In the genomic region with DNA sequence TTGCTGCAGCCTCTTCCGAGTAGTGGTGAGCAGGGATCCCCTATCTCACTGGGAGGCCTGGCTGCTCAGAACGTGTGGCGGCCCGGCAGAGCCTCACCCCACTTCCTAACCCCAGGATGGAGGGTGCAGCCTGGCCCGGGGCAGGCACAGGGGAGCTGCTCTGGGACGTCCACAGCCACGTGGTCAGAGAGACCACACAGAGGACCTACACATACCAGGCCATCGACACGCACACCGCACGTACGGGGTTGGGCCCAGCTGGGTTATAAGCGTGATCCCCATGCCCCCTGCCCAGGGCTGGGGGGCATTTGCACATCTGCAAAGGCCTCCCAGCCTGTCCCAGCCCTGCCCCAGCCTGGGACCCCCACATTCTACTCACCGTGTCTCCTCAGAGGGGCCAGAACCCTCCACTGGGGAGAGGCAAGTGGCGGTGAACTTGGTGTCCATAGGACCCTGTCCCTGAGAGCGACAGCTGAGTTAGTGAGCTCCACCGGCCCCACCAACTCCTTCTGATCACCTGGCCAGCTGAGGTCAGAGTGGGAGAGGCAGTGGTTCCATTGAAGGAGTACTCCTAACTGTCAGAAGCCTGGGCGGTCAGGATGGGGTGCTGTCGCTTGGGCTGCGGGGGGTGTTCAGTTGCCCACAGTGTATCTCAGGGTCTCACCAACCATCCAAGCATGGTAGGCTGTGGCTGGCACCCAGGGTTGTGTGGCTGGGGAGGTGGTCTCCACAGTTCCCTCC, we compare ENCODE assay signal across 23 cellular contexts. TPM values are rescaled to one million over a fixed set of nuclear protein-coding genes. Genes with fewer than 3 reads are reported as not detected.
A peak's percentile ranks its signal among the peaks of the same experiment; 100 is the strongest.
DNase-seq lines count a peak whose midpoint lies in the region; ATAC-seq, FAIRE-seq and TF ChIP-seq lines count a peak whose summit lies in the region.
"Had no signal": no experiment of that assay in that cellular context is flagged by ENCODE, and none has a peak within 500 bp of the region (broad histone marks: within the 10 kb centered on the region; RNA-seq: fewer than 3 reads in every experiment).

No MANE protein-coding gene starts in this region.

- no peak overlapping the region for H3K27ac Mint-ChIP-seq in WTC11
- H3K27ac Mint-ChIP-seq: CD4-positive, alpha-beta memory T cell; HFFc6 had no signal

- ATAC-seq in WTC11 (no peak), left ventricle myocardium superior (no peak), GM21619 (IDR thresholded peaks at IDR 0.05; ENCODE audit: unreplicated experiment) (no peak)
- ATAC-seq: Panc1 had no signal

- no peak for FAIRE-seq in urothelium cell line (lab: Jason Lieb, UNC)
- FAIRE-seq: D721Med, H1 had no signal

- no peak for TF ChIP-seq CTCF in BE2C (IDR thresholded peaks at IDR 0.05; ENCODE audit: low read depth, low read length)
- TF ChIP-seq CTCF in WTC11 (IDR thresholded peaks at IDR 0.05), result no peak

- peaks cover 3% of the 10 kb centered on the region; the same call in 1 of the 2 replicates for H3K4me1 Mint-ChIP-seq in WTC11
- H3K4me1 Mint-ChIP-seq: CD4-positive, alpha-beta memory T cell had no signal

- intact Hi-C loops in left ventricle myocardium superior (cut with micrococcal nuclease), result no loop called here
- intact Hi-C loops in posterior vena cava (cut with DNase I), result no loop called here

- H3K4me3 ChIP-seq in BE2C (ENCODE audit: low read depth, low read length), result no peak overlapping the region

- H3K4me3 Mint-ChIP-seq in WTC11, result no peak overlapping the region
- H3K4me3 Mint-ChIP-seq: CD4-positive, alpha-beta memory T cell; HFFc6 had no signal

- no peaks in the 10 kb centered on the region for H3K36me3 ChIP-seq in BE2C

- H3K9me3 ChIP-seq in BE2C, result no peaks in the 10 kb centered on the region

- DNase-seq in BE2C, result peak; percentile 4
- peak; percentile 7 for DNase-seq in WTC11 (ENCODE audit: low spot score)
- peak; percentile 30 for DNase-seq in left ventricle myocardium superior
- peak; percentile 73 for DNase-seq in posterior vena cava (ENCODE audit: low spot score)
- no peak for DNase-seq in urothelium cell line (ENCODE audit: low spot score)
- no peak for DNase-seq in D341Med (ENCODE audit: low spot score)
- no peak for DNase-seq in activated CD4-positive, CD25-positive, alpha-beta regulatory T cell treated with anti-CD3 and anti-CD28 coated beads, Interleukin-2, amount 50 U/mL, for 72 hours
- DNase-seq: ACHN, DND-41, GDM1, HFFc6, Karpas-422, MM.1S, NCI-H1105, NCI-H1694 treated with DMSO at 0.1 percent for 48 hours, NCI-H446 treated with DMSO at 0.1 percent for 48 hours, NCI-H774, SHP77 had no signal

- H3K36me3 Mint-ChIP-seq in WTC11, result no peaks in the 10 kb centered on the region
- H3K36me3 Mint-ChIP-seq: CD4-positive, alpha-beta memory T cell had no signal

- POLR2A ChIA-PET in WTC11 (lab: Charles Lee), result no interaction called here

- no peaks in the 10 kb centered on the region; the same call in 1 of the 2 replicates for H3K27me3 Mint-ChIP-seq in WTC11 (ENCODE audit: low read depth)
- H3K27me3 Mint-ChIP-seq: CD4-positive, alpha-beta memory T cell had no signal

- no peaks in the 10 kb centered on the region for H3K27me3 ChIP-seq in BE2C

- H3K4me1 ChIP-seq in BE2C, result no peaks in the 10 kb centered on the region

- CTCF ChIA-PET in WTC11 (lab: Charles Lee), result no interaction called here

- no peaks in the 10 kb centered on the region for H3K9me3 Mint-ChIP-seq in WTC11
- H3K9me3 Mint-ChIP-seq: CD4-positive, alpha-beta memory T cell; HFFc6 had no signal

TF ChIP-seq in WTC11, 78 proteins besides CTCF, POLR2A, EP300 and RAD21:
- TF ChIP-seq, protein P1, sequence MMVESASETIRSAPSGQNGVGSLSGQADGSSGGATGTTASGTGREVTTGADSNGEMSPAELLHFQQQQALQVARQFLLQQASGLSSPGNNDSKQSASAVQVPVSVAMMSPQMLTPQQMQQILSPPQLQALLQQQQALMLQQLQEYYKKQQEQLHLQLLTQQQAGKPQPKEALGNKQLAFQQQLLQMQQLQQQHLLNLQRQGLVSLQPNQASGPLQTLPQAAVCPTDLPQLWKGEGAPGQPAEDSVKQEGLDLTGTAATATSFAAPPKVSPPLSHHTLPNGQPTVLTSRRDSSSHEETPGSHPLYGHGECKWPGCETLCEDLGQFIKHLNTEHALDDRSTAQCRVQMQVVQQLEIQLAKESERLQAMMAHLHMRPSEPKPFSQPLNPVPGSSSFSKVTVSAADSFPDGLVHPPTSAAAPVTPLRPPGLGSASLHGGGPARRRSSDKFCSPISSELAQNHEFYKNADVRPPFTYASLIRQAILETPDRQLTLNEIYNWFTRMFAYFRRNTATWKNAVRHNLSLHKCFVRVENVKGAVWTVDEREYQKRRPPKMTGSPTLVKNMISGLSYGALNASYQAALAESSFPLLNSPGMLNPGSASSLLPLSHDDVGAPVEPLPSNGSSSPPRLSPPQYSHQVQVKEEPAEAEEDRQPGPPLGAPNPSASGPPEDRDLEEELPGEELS (CRISPR knock-in tag; IDR thresholded peaks at IDR 0.05), result no peak
- TF ChIP-seq FOXK1 (CRISPR knock-in tag; IDR thresholded peaks at IDR 0.05), result no peak
TF ChIP-seq in WTC11: peak in this region for 0.

RNA-seq across cellular contexts. Expression of gene TRIM11, which starts 41.1 kb away (rescaled TPM):
- 76.0 TPM for polyA plus RNA-seq in BE2C (2012; ENCODE audit: insufficient read depth, insufficient read length, low read depth)
- 27.9 to 34.3 TPM (median 28.4 TPM) in 3 replicates for total RNA-seq in WTC11 (2021)
- 7.6 TPM for total RNA-seq in left ventricle myocardium superior
- total RNA-seq in posterior vena cava, result 10 to 100 TPM; 12.7 to 13.3 TPM

RNA-seq across cellular contexts. Expression of gene TRIM17, which starts 51.2 kb away (rescaled TPM):
- polyA plus RNA-seq in BE2C (2012; ENCODE audit: insufficient read depth, insufficient read length, low read depth), result 2.7 TPM
- total RNA-seq in WTC11 (2021) (1.5 to 2.7 TPM (median 2.6 TPM) in 3 replicates), left ventricle myocardium superior (0.50 TPM), posterior vena cava (1 to 10 TPM in 1 of 2 donors, under 1 TPM in 1; 0.38 to 1.9 TPM)

Comparison
In these comparisons a context has a peak if more than half of its experiments do, and no peak if none do; other contexts are left out.
1. DNase-seq: peak in BE2C (single experiment), WTC11 (single experiment), left ventricle myocardium superior (single experiment) and posterior vena cava (single experiment); none in urothelium cell line (single experiment), D341Med (single experiment) and activated CD4-positive, CD25-positive, alpha-beta regulatory T cell treated with anti-CD3 and anti-CD28 coated beads, Interleukin-2, amount 50 U/mL, for 72 hours (single experiment).